8 cellular contexts compared by ENCODE assay signal in genomic region chr17:1574697-1575471, GRCh38. TPM values are rescaled to one million over a fixed set of nuclear protein-coding genes. Genes with fewer than 3 reads are reported as not detected.
DNase-seq lines count a peak whose midpoint lies in the region; ATAC-seq and TF ChIP-seq lines count a peak whose summit lies in the region.

No MANE protein-coding gene starts in this region.

- peak overlapping the region; percentile 84 for H2BK12ac ChIP-seq in neuronal stem cell (ENCODE audit: low read length)

- no peaks in the 10 kb centered on the region for H3K79me1 ChIP-seq in neuronal stem cell (ENCODE audit: low read depth, low read length)

- peak overlapping the region; percentile 23 for H3K4ac ChIP-seq in neuronal stem cell (ENCODE audit: low read length)

- H3K23ac ChIP-seq in neuronal stem cell (ENCODE audit: low read depth, low read length, poor library complexity) = peak overlapping the region; percentile 85

- peak overlapping the region; percentile 85 for H3K18ac ChIP-seq in neuronal stem cell (ENCODE audit: low read length)

- peak overlapping the region; percentile 70 for H3K9ac ChIP-seq in neuronal stem cell (ENCODE audit: low read depth, low read length, poor library complexity)

- H2AK5ac ChIP-seq in neuronal stem cell (ENCODE audit: low read depth, low read length) = peak overlapping the region; percentile 94

- 40% methylated on average over 45 of the region's 45 CpGs for WGBS in right cardiac atrium
- WGBS in body of pancreas, 2 donors = 44 to 93% methylated on average over 3 to 40 of the region's 45 CpGs
- WGBS in neuronal stem cell (ENCODE audit: extremely low coverage in 2 of 2, insufficient read length in 2 of 2, insufficient replicate concordance in 1 of 2), 2 donors = no CpG with 5 or more reads among the region's 45 CpGs

- no peak overlapping the region for H3K4me2 ChIP-seq in neuronal stem cell (ENCODE audit: insufficient read depth, low read length, poor library complexity, severe bottlenecking)

- H3K27me3 ChIP-seq in right cardiac atrium (ENCODE audit: control insufficient read depth, insufficient read depth) = no peaks in the 10 kb centered on the region
- H3K27me3 ChIP-seq in body of pancreas = no peaks in the 10 kb centered on the region
- no peaks in the 10 kb centered on the region for H3K27me3 ChIP-seq in neuronal stem cell (ENCODE audit: control insufficient read depth in 3 of 3, insufficient read depth in 3 of 3, low read depth in 1 of 3, low read length in 3 of 3)

- H3K9me3 ChIP-seq in right cardiac atrium (ENCODE audit: control insufficient read depth, low read length) = no peaks in the 10 kb centered on the region
- no peaks in the 10 kb centered on the region for H3K9me3 ChIP-seq in body of pancreas
- no peaks in the 10 kb centered on the region for H3K9me3 ChIP-seq in neuronal stem cell (replicated peaks in 1 of 2; ENCODE audit: control insufficient read depth in 2 of 2, insufficient read depth in 1 of 2, low read depth in 1 of 2, low read length in 2 of 2)

- H2BK15ac ChIP-seq in neuronal stem cell (ENCODE audit: low read length) = peak overlapping the region; percentile 96

- H2BK5ac ChIP-seq in neuronal stem cell (ENCODE audit: low read length) = peak overlapping the region; percentile 93

- H3K36me3 ChIP-seq in body of pancreas (replicated peaks in 1 of 2; ENCODE audit: insufficient read depth in 1 of 2, low read depth in 2 of 2) (no peaks in the 10 kb centered on the region), neuronal stem cell (replicated peaks in 1 of 2; ENCODE audit: control insufficient read depth in 2 of 2, insufficient read depth in 2 of 2, low read length in 2 of 2) (peaks cover 0 to 46% of the 10 kb centered on the region in 2 donors)

- H3K4me3 ChIP-seq in right cardiac atrium (ENCODE audit: low read length) (no peak overlapping the region), body of pancreas (no peak overlapping the region), neuronal stem cell (ENCODE audit: low read length in 2 of 2) (no peak overlapping the region)

- no peak for TF ChIP-seq CTCF in body of pancreas (IDR thresholded peaks at IDR 0.05)

- DNase-seq in right cardiac atrium (peak in 2 of 3 donors; percentile 68 to 73), Right ventricle myocardium superior (no peak), body of pancreas (peak; percentile 28 to 48 (median 46)), neuronal stem cell (ENCODE audit: low spot score) (no peak), medulla oblongata (ENCODE audit: extremely low spot score) (no peak)

- H3K14ac ChIP-seq in neuronal stem cell (ENCODE audit: low read length) = peak overlapping the region; percentile 97

- ATAC-seq in right cardiac atrium = no peak
- no peak for ATAC-seq in Right ventricle myocardium superior (ENCODE audit: poor library complexity)
- ATAC-seq in body of pancreas = peak; percentile 26
- ATAC-seq in GM18858 (IDR thresholded peaks at IDR 0.05; ENCODE audit: unreplicated experiment) = no peak
- ATAC-seq in GM19452 (IDR thresholded peaks at IDR 0.05; ENCODE audit: unreplicated experiment) = no peak
- ATAC-seq in GM18505 (IDR thresholded peaks at IDR 0.05; ENCODE audit: unreplicated experiment) = no peak

- no peak overlapping the region for H4K91ac ChIP-seq in neuronal stem cell (ENCODE audit: low read depth, low read length, poor library complexity)

- TF ChIP-seq POLR2A in body of pancreas (IDR thresholded peaks at IDR 0.05) = no peak
- TF ChIP-seq POLR2A in GM18505 (IDR thresholded peaks at IDR 0.05; ENCODE audit: borderline replicate concordance, extremely low read depth, insufficient read depth, insufficient read length) = no peak

- H3K27ac ChIP-seq in right cardiac atrium (ENCODE audit: low read length) (no peak overlapping the region), body of pancreas (peak overlapping the region; percentile 65 to 83 (median 70)), neuronal stem cell (replicated peaks; ENCODE audit: low read length) (no peak overlapping the region)

- H4K8ac ChIP-seq in neuronal stem cell (ENCODE audit: low read depth, low read length) = peak overlapping the region; percentile 96

- no peak overlapping the region for H2BK120ac ChIP-seq in neuronal stem cell (ENCODE audit: low read depth, low read length)

- H3K4me1 ChIP-seq in right cardiac atrium (ENCODE audit: control insufficient read depth, insufficient read depth, low read length) (no peaks in the 10 kb centered on the region), body of pancreas (peaks cover 42% of the 10 kb centered on the region), neuronal stem cell (ENCODE audit: control insufficient read depth in 2 of 2, insufficient read depth in 1 of 2, low read depth in 1 of 2, low read length in 2 of 2) (peaks cover 0 to 1% of the 10 kb centered on the region in 2 donors)

- intact Hi-C loops in right cardiac atrium (cut with DNase I) = loop anchor here (2.0 to 5.0 kb wide), 5 partner anchors 52 to 452 kb away; partner anchors contain the start of genes SLC43A2 (in 3 of the 4), RILP (in 2 of the 4), SCARF1 (in 2 of the 4) and RTN4RL1 (in 1 of the 4)
- intact Hi-C loops in Right ventricle myocardium superior (cut with DNase I) = loop anchor here (1.0 to 5.0 kb wide), 2 partner anchors 54 to 72 kb away; partner anchors contain the start of genes RILP and SCARF1
- intact Hi-C loops in body of pancreas (cut with DNase I) = loop anchor here (5.0 kb wide), 1 partner anchor 57 kb away; no protein-coding TSS in a partner anchor

- no peak overlapping the region for H2AFZ ChIP-seq in neuronal stem cell (ENCODE audit: low read length)

RNA-seq across cellular contexts. Expression of gene PITPNA, which starts 12.3 kb away (rescaled TPM):
- total RNA-seq in right cardiac atrium = 10 to 100 TPM; 46.5 to 63.5 (median 53.6) TPM
- 19.6 TPM for polyA plus RNA-seq in right cardiac atrium
- total RNA-seq in Right ventricle myocardium superior = 46.3 TPM
- total RNA-seq in body of pancreas = 10 to 100 TPM; 11.2 to 14.3 TPM
- polyA plus RNA-seq in neuronal stem cell (2013, experiment 1 of 2) = 62.6 TPM
- polyA plus RNA-seq in neuronal stem cell (2013, experiment 2 of 2) = 64.6 TPM

RNA-seq across cellular contexts. Expression of gene SLC43A2, which starts 53.8 kb away (rescaled TPM):
- total RNA-seq in right cardiac atrium (1 to 10 TPM; 4.2 to 6.7 (median 5.6) TPM), Right ventricle myocardium superior (4.2 TPM), body of pancreas (10 to 100 TPM in 1 of 2 donors, 1 to 10 TPM in 1; 9.6 to 22.4 TPM)
- 3.4 TPM for polyA plus RNA-seq in right cardiac atrium
- 11.3 TPM for polyA plus RNA-seq in neuronal stem cell (2013, experiment 1 of 2)
- polyA plus RNA-seq in neuronal stem cell (2013, experiment 2 of 2) = 11.0 TPM

RNA-seq across cellular contexts. Expression of gene INPP5K, which starts 58.5 kb away (rescaled TPM):
- total RNA-seq in right cardiac atrium = 10 to 100 TPM; 28.7 to 34.7 (median 32.4) TPM
- 21.4 TPM for polyA plus RNA-seq in right cardiac atrium
- total RNA-seq in Right ventricle myocardium superior = 32.9 TPM
- 10 to 100 TPM; 26.4 to 34.2 TPM for total RNA-seq in body of pancreas
- 11.1 TPM for polyA plus RNA-seq in neuronal stem cell (2013, experiment 1 of 2)
- polyA plus RNA-seq in neuronal stem cell (2013, experiment 2 of 2) = 10.1 TPM

Comparison
In these comparisons a context has a peak if more than half of its experiments do, and no peak if none do; other contexts are left out.
1. DNase-seq: peak in right cardiac atrium (2 of 3) and body of pancreas (4 of 4); none in Right ventricle myocardium superior (single experiment), neuronal stem cell (single experiment) and medulla oblongata (single experiment).
2. H3K27ac ChIP-seq: peak in body of pancreas (4 of 4); none in right cardiac atrium (single experiment) and neuronal stem cell (single experiment).